Comparison of ENCODE assay signal across 2 cellular contexts in genomic region chr1:6437017-6437700, GRCh38. TPM values are rescaled to one million over a fixed set of nuclear protein-coding genes. Genes with fewer than 3 reads are reported as not detected.
DNase-seq lines count a peak whose midpoint lies in the region; ATAC-seq and TF ChIP-seq lines count a peak whose summit lies in the region.
"Not testable (repeated sequence)": the region's sequence is repeated elsewhere in the genome, so short reads cannot be mapped to it uniquely, and the experiment has no call there.

No MANE protein-coding gene starts in this region.

- H3K4me1 ChIP-seq in RWPE2 (ENCODE audit: insufficient read depth, poor library complexity, severe bottlenecking) = not testable (repeated sequence)
- peaks cover 0 to 11% of the 10 kb centered on the region in 2 donors for H3K4me1 ChIP-seq in thyroid gland

- H3K36me3 ChIP-seq in RWPE2 (ENCODE audit: low read depth); thyroid gland: not testable (repeated sequence)

- DNase-seq in RWPE2 (ENCODE audit: low spot score) = not testable (repeated sequence)
- peak; percentile 25 to 38 for DNase-seq in thyroid gland

- intact Hi-C loops in thyroid gland (cut with DNase I) = not testable (repeated sequence)

- TF ChIP-seq CTCF in RWPE2 (IDR thresholded peaks at IDR 0.05; ENCODE audit: poor library complexity, severe bottlenecking) = not testable (repeated sequence)
- TF ChIP-seq CTCF in thyroid gland (IDR thresholded peaks at IDR 0.05) = peak in 2 of 6 experiments; percentile 5 to 28

- H3K4me3 ChIP-seq in RWPE2 (ENCODE audit: severe bottlenecking); thyroid gland (replicated peaks in 1 of 3): not testable (repeated sequence)

- H3K9me3 ChIP-seq in RWPE2 (ENCODE audit: severe bottlenecking); thyroid gland: not testable (repeated sequence)

- not testable (repeated sequence) for H3K27me3 ChIP-seq in RWPE2 (ENCODE audit: insufficient read depth, poor library complexity, severe bottlenecking); thyroid gland

- TF ChIP-seq POLR2A in thyroid gland (IDR thresholded peaks at IDR 0.05) = not testable (repeated sequence)

- H3K27ac ChIP-seq in RWPE2 (ENCODE audit: poor library complexity, severe bottlenecking); thyroid gland: not testable (repeated sequence)

- ATAC-seq in RWPE2 (ENCODE audit: low read depth) = peak; percentile 6; the same call in 1 of the 3 replicates

- WGBS in thyroid gland, 2 donors = 62 to 77% methylated on average over 7 to 20 of the region's 22 CpGs

RNA-seq across cellular contexts. Expression of gene ESPN, which starts 12.6 kb away (rescaled TPM):
- 1 to 10 TPM in 1 of 4 donors, under 1 TPM in 1, not detected in 2; 0.67 to 5.2 TPM for total RNA-seq in thyroid gland

RNA-seq across cellular contexts. Expression of gene HES2, which starts 17.4 kb away (rescaled TPM):
- not detected for total RNA-seq in thyroid gland

RNA-seq across cellular contexts. Expression of gene TNFRSF25, which starts 28.8 kb away (rescaled TPM):
- total RNA-seq in thyroid gland = 10 to 100 TPM in 3 of 4 donors, 1 to 10 TPM in 1; 2.2 to 18.9 (median 10.7) TPM

RNA-seq across cellular contexts. Expression of gene ACOT7, which starts 43.6 kb away (rescaled TPM):
- 10 to 100 TPM in 1 of 4 donors, 1 to 10 TPM in 3; 3.7 to 13.4 (median 6.3) TPM for total RNA-seq in thyroid gland

RNA-seq across cellular contexts. Expression of gene PLEKHG5, which starts 54.3 kb away (rescaled TPM):
- total RNA-seq in thyroid gland = 10 to 100 TPM in 1 of 4 donors, 1 to 10 TPM in 3; 5.8 to 12.0 (median 8.4) TPM
